ENCODE assay signal across 2 cellular contexts in the genomic region with DNA sequence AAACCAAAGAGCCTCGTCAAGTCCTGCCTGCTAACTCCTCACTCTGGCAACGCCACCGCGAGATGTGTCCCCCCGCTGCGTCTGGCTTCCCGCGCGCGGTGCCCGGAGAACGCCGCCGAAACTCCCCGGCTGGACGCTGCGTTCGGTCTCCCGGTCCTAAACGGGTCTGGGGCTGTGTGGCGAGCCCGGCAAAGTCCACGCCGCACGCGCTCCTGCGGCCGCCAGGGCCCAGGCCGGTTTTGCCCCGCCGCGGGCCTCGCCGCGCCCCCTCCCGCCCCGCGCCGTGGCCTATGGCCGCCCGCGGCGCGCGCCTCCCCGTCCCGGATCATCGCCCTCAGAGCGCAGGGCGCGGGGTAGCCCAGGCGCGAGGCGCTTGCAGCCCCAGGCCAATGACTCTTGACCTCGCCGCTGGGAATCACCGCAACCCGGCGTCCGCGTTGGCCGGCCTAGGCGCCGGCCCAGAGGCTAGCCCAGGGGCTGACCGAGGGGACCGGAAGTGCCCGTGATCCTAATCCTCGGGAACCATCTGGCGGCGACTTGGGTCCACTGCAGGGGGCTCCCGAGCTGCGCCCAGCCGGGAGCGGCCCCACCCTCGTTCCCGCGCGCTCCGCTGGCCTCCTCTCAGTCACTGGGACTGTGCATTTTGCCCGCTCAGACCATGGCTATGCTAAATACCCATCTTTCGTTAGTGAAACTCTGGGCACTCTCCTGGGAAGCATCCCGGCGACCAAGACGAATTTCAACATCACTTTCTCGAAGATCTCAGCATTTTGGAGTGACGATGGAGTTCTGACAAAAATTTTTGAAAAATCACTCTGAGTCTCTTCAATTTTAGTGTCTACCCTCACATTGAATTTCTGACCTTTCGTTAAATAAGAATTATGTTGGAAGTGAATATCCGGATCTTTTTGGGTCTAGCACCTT.
TF ChIP-seq lines count a peak whose summit lies in the region.

A gene (minus strand): TSS at position 214 of the 924 bp plus-strand sequence. CDS start 266 bp downstream, outside the sequence.

TF ChIP-seq in H1, 55 proteins besides CTCF, POLR2A, EP300 and RAD21 (continues in another document):
- TF ChIP-seq TBP (IDR thresholded peaks at IDR 0.05; ENCODE audit: low read depth, low read length) (peak; percentile 41; the same call in 1 of the 2 replicates), BRCA1 (IDR thresholded peaks at IDR 0.05; ENCODE audit: low read depth, low read length) (no peak), RXRA (IDR thresholded peaks at IDR 0.05; ENCODE audit: insufficient read depth, low read depth, low read length) (no peak), MAFK (IDR thresholded peaks at IDR 0.05; ENCODE audit: low read depth, low read length) (no peak), RBBP5 (IDR thresholded peaks at IDR 0.05; ENCODE audit: borderline replicate concordance, low read depth, low read length) (0 out of 2 replicates have a peak, but pooled peaks have one; percentile 90), BACH1 (IDR thresholded peaks at IDR 0.05; ENCODE audit: low read length) (no peak), GTF2F1 (IDR thresholded peaks at IDR 0.05; ENCODE audit: borderline replicate concordance, low read depth, low read length) (no peak), JUND (IDR thresholded peaks at IDR 0.05; ENCODE audit: low read length) (no peak), RFX5 (IDR thresholded peaks at IDR 0.05; ENCODE audit: borderline replicate concordance, low read depth, low read length) (no peak), TCF12 (IDR thresholded peaks at IDR 0.05; ENCODE audit: low read depth, low read length) (no peak), SUZ12 (IDR thresholded peaks at IDR 0.05; ENCODE audit: low read length) (0 out of 2 replicates have a peak, but pooled peaks have one; percentile 39), SIRT6 (IDR thresholded peaks at IDR 0.05; ENCODE audit: low read length) (no peak), GABPA (IDR thresholded peaks at IDR 0.05; ENCODE audit: borderline replicate concordance, insufficient read depth, low read length) (peak; percentile 62; the same call in 1 of the 2 replicates), SP2 (IDR thresholded peaks at IDR 0.05; ENCODE audit: low read length) (no peak), POLR2AphosphoS5 (IDR thresholded peaks at IDR 0.05; ENCODE audit: low read depth, low read length) (no peak), RNF2 (IDR thresholded peaks at IDR 0.05; ENCODE audit: borderline replicate concordance, low read depth, low read length, missing control alignments, poor library complexity, severe bottlenecking) (no peak), ASH2L (IDR thresholded peaks at IDR 0.05; ENCODE audit: low read length) (peak; percentile 41), KDM5A (IDR thresholded peaks at IDR 0.05; ENCODE audit: low read length) (0 out of 2 replicates have a peak, but pooled peaks have one; percentile 25), HDAC6 (IDR thresholded peaks at IDR 0.05; ENCODE audit: low read depth, low read length) (no peak), CREB1 (IDR thresholded peaks at IDR 0.05) (no peak), CEBPB (IDR thresholded peaks at IDR 0.05; ENCODE audit: low read depth, low read length) (no peak), FOSL1 (IDR thresholded peaks at IDR 0.05; ENCODE audit: insufficient read depth, low read depth, low read length) (no peak), HDAC2 (IDR thresholded peaks at IDR 0.05; ENCODE audit: borderline replicate concordance in 1 of 2, low read depth in 2 of 2, low read length in 2 of 2) (no peak), TAF7 (optimal IDR thresholded peaks at IDR 0.05; ENCODE audit: borderline replicate concordance, low read depth, low read length) (no peak), SRF (IDR thresholded peaks at IDR 0.05; ENCODE audit: low read depth, low read length) (no peak), PHF8 (conservative IDR thresholded peaks at IDR 0.05; ENCODE audit: low read depth, low read length) (peak; percentile 66; the same call in 1 of the 2 replicates), JUN (IDR thresholded peaks at IDR 0.05; ENCODE audit: low read depth, low read length) (no peak), KDM4A (IDR thresholded peaks at IDR 0.05; ENCODE audit: low read depth, low read length, severe bottlenecking) (peak; percentile 88), TEAD4 (IDR thresholded peaks at IDR 0.05; ENCODE audit: low read depth, low read length) (no peak), KDM1A (IDR thresholded peaks at IDR 0.05; ENCODE audit: borderline replicate concordance, low read length) (no peak), POU5F1 (IDR thresholded peaks at IDR 0.05; ENCODE audit: low read depth, low read length) (no peak)
- TF ChIP-seq, protein P1, sequence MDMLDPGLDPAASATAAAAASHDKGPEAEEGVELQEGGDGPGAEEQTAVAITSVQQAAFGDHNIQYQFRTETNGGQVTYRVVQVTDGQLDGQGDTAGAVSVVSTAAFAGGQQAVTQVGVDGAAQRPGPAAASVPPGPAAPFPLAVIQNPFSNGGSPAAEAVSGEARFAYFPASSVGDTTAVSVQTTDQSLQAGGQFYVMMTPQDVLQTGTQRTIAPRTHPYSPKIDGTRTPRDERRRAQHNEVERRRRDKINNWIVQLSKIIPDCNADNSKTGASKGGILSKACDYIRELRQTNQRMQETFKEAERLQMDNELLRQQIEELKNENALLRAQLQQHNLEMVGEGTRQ (IDR thresholded peaks at IDR 0.05; ENCODE audit: low read length), result no peak
- TF ChIP-seq, protein P2, sequence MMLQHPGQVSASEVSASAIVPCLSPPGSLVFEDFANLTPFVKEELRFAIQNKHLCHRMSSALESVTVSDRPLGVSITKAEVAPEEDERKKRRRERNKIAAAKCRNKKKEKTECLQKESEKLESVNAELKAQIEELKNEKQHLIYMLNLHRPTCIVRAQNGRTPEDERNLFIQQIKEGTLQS (IDR thresholded peaks at IDR 0.05; ENCODE audit: insufficient read depth, low read depth, low read length), result no peak
- TF ChIP-seq, protein P3, sequence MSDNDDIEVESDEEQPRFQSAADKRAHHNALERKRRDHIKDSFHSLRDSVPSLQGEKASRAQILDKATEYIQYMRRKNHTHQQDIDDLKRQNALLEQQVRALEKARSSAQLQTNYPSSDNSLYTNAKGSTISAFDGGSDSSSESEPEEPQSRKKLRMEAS (IDR thresholded peaks at IDR 0.05), result peak; percentile 64
- TF ChIP-seq, protein P4, sequence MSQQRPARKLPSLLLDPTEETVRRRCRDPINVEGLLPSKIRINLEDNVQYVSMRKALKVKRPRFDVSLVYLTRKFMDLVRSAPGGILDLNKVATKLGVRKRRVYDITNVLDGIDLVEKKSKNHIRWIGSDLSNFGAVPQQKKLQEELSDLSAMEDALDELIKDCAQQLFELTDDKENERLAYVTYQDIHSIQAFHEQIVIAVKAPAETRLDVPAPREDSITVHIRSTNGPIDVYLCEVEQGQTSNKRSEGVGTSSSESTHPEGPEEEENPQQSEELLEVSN (IDR thresholded peaks at IDR 0.05), result peak; percentile 89
- TF ChIP-seq, protein P5, sequence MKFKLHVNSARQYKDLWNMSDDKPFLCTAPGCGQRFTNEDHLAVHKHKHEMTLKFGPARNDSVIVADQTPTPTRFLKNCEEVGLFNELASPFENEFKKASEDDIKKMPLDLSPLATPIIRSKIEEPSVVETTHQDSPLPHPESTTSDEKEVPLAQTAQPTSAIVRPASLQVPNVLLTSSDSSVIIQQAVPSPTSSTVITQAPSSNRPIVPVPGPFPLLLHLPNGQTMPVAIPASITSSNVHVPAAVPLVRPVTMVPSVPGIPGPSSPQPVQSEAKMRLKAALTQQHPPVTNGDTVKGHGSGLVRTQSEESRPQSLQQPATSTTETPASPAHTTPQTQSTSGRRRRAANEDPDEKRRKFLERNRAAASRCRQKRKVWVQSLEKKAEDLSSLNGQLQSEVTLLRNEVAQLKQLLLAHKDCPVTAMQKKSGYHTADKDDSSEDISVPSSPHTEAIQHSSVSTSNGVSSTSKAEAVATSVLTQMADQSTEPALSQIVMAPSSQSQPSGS (IDR thresholded peaks at IDR 0.05; ENCODE audit: low read length), result no peak

TF ChIP-seq in liver, 16 proteins besides CTCF, POLR2A, EP300 and RAD21:
- TF ChIP-seq, protein P6, sequence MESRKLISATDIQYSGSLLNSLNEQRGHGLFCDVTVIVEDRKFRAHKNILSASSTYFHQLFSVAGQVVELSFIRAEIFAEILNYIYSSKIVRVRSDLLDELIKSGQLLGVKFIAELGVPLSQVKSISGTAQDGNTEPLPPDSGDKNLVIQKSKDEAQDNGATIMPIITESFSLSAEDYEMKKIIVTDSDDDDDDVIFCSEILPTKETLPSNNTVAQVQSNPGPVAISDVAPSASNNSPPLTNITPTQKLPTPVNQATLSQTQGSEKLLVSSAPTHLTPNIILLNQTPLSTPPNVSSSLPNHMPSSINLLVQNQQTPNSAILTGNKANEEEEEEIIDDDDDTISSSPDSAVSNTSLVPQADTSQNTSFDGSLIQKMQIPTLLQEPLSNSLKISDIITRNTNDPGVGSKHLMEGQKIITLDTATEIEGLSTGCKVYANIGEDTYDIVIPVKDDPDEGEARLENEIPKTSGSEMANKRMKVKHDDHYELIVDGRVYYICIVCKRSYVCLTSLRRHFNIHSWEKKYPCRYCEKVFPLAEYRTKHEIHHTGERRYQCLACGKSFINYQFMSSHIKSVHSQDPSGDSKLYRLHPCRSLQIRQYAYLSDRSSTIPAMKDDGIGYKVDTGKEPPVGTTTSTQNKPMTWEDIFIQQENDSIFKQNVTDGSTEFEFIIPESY (IDR thresholded peaks at IDR 0.05), result no peak
- TF ChIP-seq, protein P2 (IDR thresholded peaks at IDR 0.05), result no peak
- peak; percentile 86 to 91 for TF ChIP-seq RXRA (IDR thresholded peaks at IDR 0.05)
- TF ChIP-seq, protein P7, sequence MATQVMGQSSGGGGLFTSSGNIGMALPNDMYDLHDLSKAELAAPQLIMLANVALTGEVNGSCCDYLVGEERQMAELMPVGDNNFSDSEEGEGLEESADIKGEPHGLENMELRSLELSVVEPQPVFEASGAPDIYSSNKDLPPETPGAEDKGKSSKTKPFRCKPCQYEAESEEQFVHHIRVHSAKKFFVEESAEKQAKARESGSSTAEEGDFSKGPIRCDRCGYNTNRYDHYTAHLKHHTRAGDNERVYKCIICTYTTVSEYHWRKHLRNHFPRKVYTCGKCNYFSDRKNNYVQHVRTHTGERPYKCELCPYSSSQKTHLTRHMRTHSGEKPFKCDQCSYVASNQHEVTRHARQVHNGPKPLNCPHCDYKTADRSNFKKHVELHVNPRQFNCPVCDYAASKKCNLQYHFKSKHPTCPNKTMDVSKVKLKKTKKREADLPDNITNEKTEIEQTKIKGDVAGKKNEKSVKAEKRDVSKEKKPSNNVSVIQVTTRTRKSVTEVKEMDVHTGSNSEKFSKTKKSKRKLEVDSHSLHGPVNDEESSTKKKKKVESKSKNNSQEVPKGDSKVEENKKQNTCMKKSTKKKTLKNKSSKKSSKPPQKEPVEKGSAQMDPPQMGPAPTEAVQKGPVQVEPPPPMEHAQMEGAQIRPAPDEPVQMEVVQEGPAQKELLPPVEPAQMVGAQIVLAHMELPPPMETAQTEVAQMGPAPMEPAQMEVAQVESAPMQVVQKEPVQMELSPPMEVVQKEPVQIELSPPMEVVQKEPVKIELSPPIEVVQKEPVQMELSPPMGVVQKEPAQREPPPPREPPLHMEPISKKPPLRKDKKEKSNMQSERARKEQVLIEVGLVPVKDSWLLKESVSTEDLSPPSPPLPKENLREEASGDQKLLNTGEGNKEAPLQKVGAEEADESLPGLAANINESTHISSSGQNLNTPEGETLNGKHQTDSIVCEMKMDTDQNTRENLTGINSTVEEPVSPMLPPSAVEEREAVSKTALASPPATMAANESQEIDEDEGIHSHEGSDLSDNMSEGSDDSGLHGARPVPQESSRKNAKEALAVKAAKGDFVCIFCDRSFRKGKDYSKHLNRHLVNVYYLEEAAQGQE (IDR thresholded peaks at IDR 0.05), result no peak
- no peak for TF ChIP-seq FOXA1 (IDR thresholded peaks at IDR 0.05)
- TF ChIP-seq, protein P3 (IDR thresholded peaks at IDR 0.05), result peak; percentile 17
- TF ChIP-seq TAF1 (conservative IDR thresholded peaks at IDR 0.05), result no peak
- TF ChIP-seq HNF4A (conservative IDR thresholded peaks at IDR 0.05), result peak; percentile 62 to 69
- peak in 1 of 2 donors; percentile 61 for TF ChIP-seq GABPA (IDR thresholded peaks at IDR 0.05 in 1 of 2, conservative IDR thresholded peaks at IDR 0.05 in 1 of 2)
- TF ChIP-seq JUND (IDR thresholded peaks at IDR 0.05), result peak in 1 of 2 donors; percentile 22
- TF ChIP-seq FOXA2 (IDR thresholded peaks at IDR 0.05), result no peak
- peak; percentile 47 for TF ChIP-seq YY1 (IDR thresholded peaks at IDR 0.05)
- peak; percentile 70 for TF ChIP-seq SP1 (IDR thresholded peaks at IDR 0.05)
- TF ChIP-seq EGR1 (IDR thresholded peaks at IDR 0.05; ENCODE audit: low read depth in 2 of 2), result no peak
- peak; percentile 41 for TF ChIP-seq HNF4G (IDR thresholded peaks at IDR 0.05)
- peak; percentile 34 for TF ChIP-seq NR2F2 (IDR thresholded peaks at IDR 0.05)
